In genomic region chr16:2019919-2020831, GRCh38 we compare ENCODE assay signal across 11 cellular contexts. TPM values are rescaled to one million over a fixed set of nuclear protein-coding genes. Genes with fewer than 3 reads are reported as not detected.
A peak's percentile ranks its signal among the peaks of the same experiment; 100 is the strongest.
DNase-seq lines count a peak whose midpoint lies in the region; ATAC-seq and TF ChIP-seq lines count a peak whose summit lies in the region.
"Had no signal": no experiment of that assay in that cellular context is flagged by ENCODE, and none has a peak within 500 bp of the region (broad histone marks: within the 10 kb centered on the region; RNA-seq: fewer than 3 reads in every experiment).

No MANE protein-coding gene starts in this region.

- no peaks in the 10 kb centered on the region for H3K36me3 ChIP-seq in cardiac muscle cell
- no peaks in the 10 kb centered on the region for H3K36me3 ChIP-seq in heart left ventricle
- no peaks in the 10 kb centered on the region for H3K36me3 ChIP-seq in iPS-20b (ENCODE audit: insufficient read depth, low read depth, low read length)
- no peaks in the 10 kb centered on the region for H3K36me3 ChIP-seq in urinary bladder (ENCODE audit: insufficient read depth)

- intact Hi-C loops in heart left ventricle (cut with DNase I): loop anchor here in 4 of 10 donors (5.0 to 10.0 kb wide), 5 partner anchors 32 to 132 kb away; no protein-coding TSS in a partner anchor
- intact Hi-C loops in activated T-helper 1 cell treated with anti-CD3 and anti-CD28 coated beads, Interleukin-12 subunit alpha, Interleukin-12 subunit beta, Interleukin-2, Interleukin-4 antibody, amounts not matched to agents 30 ng/mL and 10 ng/mL and 1 ng/mL, durations not matched to agents 14 hours and 24 hours and 36 hours (cut with micrococcal nuclease): loop anchor here (5.0 to 10.0 kb wide), 3 partner anchors 38 to 245 kb away; partner anchors contain the start of genes CASKIN1, GFER, NOXO1 and RNPS1

- DNase-seq in cardiac muscle cell (ENCODE audit: low read depth in 1 of 2, low spot score in 1 of 2) (peak in 1 of 2 donors; percentile 43), heart left ventricle (no peak), Ammon's horn (ENCODE audit: low spot score) (no peak)
- DNase-seq in activated T-helper 1 cell treated with anti-CD3 and anti-CD28 coated beads, Interleukin-12 subunit alpha, Interleukin-12 subunit beta, Interleukin-2, Interleukin-4 antibody, amounts not matched to agents 30 ng/mL and 10 ng/mL and 1 ng/mL, durations not matched to agents 14 hours and 24 hours and 36 hours (ENCODE audit: low spot score): no peak
- DNase-seq: CD8-positive, alpha-beta memory T cell; effector CD4-positive, alpha-beta T cell; NCI-H774 had no signal

- H3K36me3 Mint-ChIP-seq in activated T-helper 1 cell treated with anti-CD3 and anti-CD28 coated beads, Interleukin-12 subunit alpha, Interleukin-12 subunit beta, Interleukin-2, Interleukin-4 antibody, amounts not matched to agents 30 ng/mL and 10 ng/mL and 1 ng/mL, durations not matched to agents 14 hours and 24 hours and 36 hours (ENCODE audit: low read depth): no peaks in the 10 kb centered on the region
- H3K36me3 Mint-ChIP-seq: CD8-positive, alpha-beta memory T cell had no signal

- ATAC-seq in heart left ventricle (no peak), HG02938 (IDR thresholded peaks at IDR 0.05; ENCODE audit: unreplicated experiment) (no peak), GM21390 (IDR thresholded peaks at IDR 0.05; ENCODE audit: unreplicated experiment) (no peak)

- H3K4me1 ChIP-seq in cardiac muscle cell (ENCODE audit: low read depth) (peaks cover 12% of the 10 kb centered on the region), heart left ventricle (peaks cover 0 to 42% (median 30%) of the 10 kb centered on the region in 12 donors), iPS-20b (ENCODE audit: insufficient read depth, low read length) (no peaks in the 10 kb centered on the region; the same call in 1 of the 2 replicates), urinary bladder (ENCODE audit: insufficient read depth) (no peaks in the 10 kb centered on the region)

- peaks cover 16% of the 10 kb centered on the region for H3K4me1 Mint-ChIP-seq in activated T-helper 1 cell treated with anti-CD3 and anti-CD28 coated beads, Interleukin-12 subunit alpha, Interleukin-12 subunit beta, Interleukin-2, Interleukin-4 antibody, amounts not matched to agents 30 ng/mL and 10 ng/mL and 1 ng/mL, durations not matched to agents 14 hours and 24 hours and 36 hours (ENCODE audit: low read depth)

- H3K27ac ChIP-seq in cardiac muscle cell: no peak overlapping the region
- no peak overlapping the region for H3K27ac ChIP-seq in heart left ventricle
- no peak overlapping the region for H3K27ac ChIP-seq in iPS-20b (ENCODE audit: low read length)
- H3K27ac ChIP-seq in urinary bladder (ENCODE audit: low read depth): no peak overlapping the region

- H3K9me3 ChIP-seq in cardiac muscle cell (ENCODE audit: low read depth) (no peaks in the 10 kb centered on the region), heart left ventricle (no peaks in the 10 kb centered on the region), iPS-20b (ENCODE audit: insufficient read depth, low read depth, low read length) (no peaks in the 10 kb centered on the region)

- H3K27me3 ChIP-seq in cardiac muscle cell (peaks cover 44% of the 10 kb centered on the region), heart left ventricle (peaks cover 10 to 40% (median 30%) of the 10 kb centered on the region in 9 donors), iPS-20b (ENCODE audit: insufficient read depth, low read length) (peaks cover 70% of the 10 kb centered on the region)

- TF ChIP-seq POLR2A in heart left ventricle (IDR thresholded peaks at IDR 0.05): no peak

- TF ChIP-seq CTCF in cardiac muscle cell (IDR thresholded peaks at IDR 0.05; ENCODE audit: low read depth, low read length) (no peak), heart left ventricle (IDR thresholded peaks at IDR 0.05) (no peak)

- H3K27me3 Mint-ChIP-seq in activated T-helper 1 cell treated with anti-CD3 and anti-CD28 coated beads, Interleukin-12 subunit alpha, Interleukin-12 subunit beta, Interleukin-2, Interleukin-4 antibody, amounts not matched to agents 30 ng/mL and 10 ng/mL and 1 ng/mL, durations not matched to agents 14 hours and 24 hours and 36 hours (ENCODE audit: insufficient read depth): peaks cover 27% of the 10 kb centered on the region

- H3K4me3 Mint-ChIP-seq in activated T-helper 1 cell treated with anti-CD3 and anti-CD28 coated beads, Interleukin-12 subunit alpha, Interleukin-12 subunit beta, Interleukin-2, Interleukin-4 antibody, amounts not matched to agents 30 ng/mL and 10 ng/mL and 1 ng/mL, durations not matched to agents 14 hours and 24 hours and 36 hours: peak overlapping the region; percentile 42

- WGBS in heart left ventricle, 4 donors: 1 to 4% (median 1%) methylated on average over 35 to 96 of the region's 96 CpGs
- 1% methylated on average over 96 of the region's 96 CpGs for WGBS in urinary bladder

- peak overlapping the region; percentile 7 for H3K4me3 ChIP-seq in cardiac muscle cell
- peak overlapping the region in 4 of 12 donors; percentile 3 to 22 (median 16) for H3K4me3 ChIP-seq in heart left ventricle
- peak overlapping the region; percentile 50; the same call in 1 of the 2 replicates for H3K4me3 ChIP-seq in iPS-20b (ENCODE audit: low read length)
- H3K4me3 ChIP-seq in urinary bladder (ENCODE audit: low read depth, low read length): peak overlapping the region; percentile 19

- H3K9me3 Mint-ChIP-seq in activated T-helper 1 cell treated with anti-CD3 and anti-CD28 coated beads, Interleukin-12 subunit alpha, Interleukin-12 subunit beta, Interleukin-2, Interleukin-4 antibody, amounts not matched to agents 30 ng/mL and 10 ng/mL and 1 ng/mL, durations not matched to agents 14 hours and 24 hours and 36 hours: no peaks in the 10 kb centered on the region
- H3K9me3 Mint-ChIP-seq: CD8-positive, alpha-beta memory T cell had no signal

- H3K9ac ChIP-seq in iPS-20b (ENCODE audit: low read depth, low read length): no peak overlapping the region

- peak overlapping the region; percentile 52 for H3K27ac Mint-ChIP-seq in activated T-helper 1 cell treated with anti-CD3 and anti-CD28 coated beads, Interleukin-12 subunit alpha, Interleukin-12 subunit beta, Interleukin-2, Interleukin-4 antibody, amounts not matched to agents 30 ng/mL and 10 ng/mL and 1 ng/mL, durations not matched to agents 14 hours and 24 hours and 36 hours
- H3K27ac Mint-ChIP-seq: CD8-positive, alpha-beta memory T cell had no signal

RNA-seq across cellular contexts. Expression of gene NPW, which starts 0.6 kb away (rescaled TPM):
- total RNA-seq in cardiac muscle cell: 3.3 and 16.2 TPM in 2 replicates
- 13.4 and 38.6 TPM in 2 replicates for polyA plus RNA-seq in cardiac muscle cell
- under 1 TPM in 1 of 9 donors, not detected in 8; 0.69 TPM for total RNA-seq in heart left ventricle
- polyA plus RNA-seq in heart left ventricle: under 1 TPM in 1 of 2 donors, not detected in 1; 0.19 TPM
- 3.6 and 3.9 TPM in 2 replicates for total RNA-seq in activated T-helper 1 cell treated with anti-CD3 and anti-CD28 coated beads, Interleukin-12 subunit alpha, Interleukin-12 subunit beta, Interleukin-2, Interleukin-4 antibody, amounts not matched to agents 30 ng/mL and 10 ng/mL and 1 ng/mL, durations not matched to agents 14 hours and 24 hours and 36 hours
- total RNA-seq in urinary bladder: not detected
- polyA plus RNA-seq in urinary bladder: 0.08 TPM
- polyA plus RNA-seq: CD8-positive, alpha-beta memory T cell had no signal

RNA-seq across cellular contexts. Expression of gene NHERF2, which starts 6.5 kb away (rescaled TPM):
- 33.0 and 34.7 TPM in 2 replicates for total RNA-seq in cardiac muscle cell
- polyA plus RNA-seq in cardiac muscle cell: 37.4 and 50.7 TPM in 2 replicates
- 100 to 1,000 TPM; 124 to 496 (median 227) TPM for total RNA-seq in heart left ventricle
- 100 to 1,000 TPM; 213 to 396 TPM for polyA plus RNA-seq in heart left ventricle
- total RNA-seq in activated T-helper 1 cell treated with anti-CD3 and anti-CD28 coated beads, Interleukin-12 subunit alpha, Interleukin-12 subunit beta, Interleukin-2, Interleukin-4 antibody, amounts not matched to agents 30 ng/mL and 10 ng/mL and 1 ng/mL, durations not matched to agents 14 hours and 24 hours and 36 hours: 2.2 and 2.5 TPM in 2 replicates
- 25.9 TPM for total RNA-seq in urinary bladder
- polyA plus RNA-seq in urinary bladder: 111 TPM

RNA-seq across cellular contexts. Expression of gene ZNF598, which starts 10.6 kb away (rescaled TPM):
- total RNA-seq in cardiac muscle cell (35.6 and 50.4 TPM in 2 replicates), heart left ventricle (10 to 100 TPM; 10.9 to 47.4 (median 17.0) TPM), urinary bladder (6.3 TPM)
- polyA plus RNA-seq in cardiac muscle cell (28.8 and 34.5 TPM in 2 replicates), heart left ventricle (10 to 100 TPM in 1 of 2 donors, 1 to 10 TPM in 1; 9.4 to 33.8 TPM), urinary bladder (38.4 TPM)
- total RNA-seq in activated T-helper 1 cell treated with anti-CD3 and anti-CD28 coated beads, Interleukin-12 subunit alpha, Interleukin-12 subunit beta, Interleukin-2, Interleukin-4 antibody, amounts not matched to agents 30 ng/mL and 10 ng/mL and 1 ng/mL, durations not matched to agents 14 hours and 24 hours and 36 hours: 100 and 105 TPM in 2 replicates

RNA-seq across cellular contexts. Expression of gene NTHL1, which starts 27.5 kb away (rescaled TPM):
- total RNA-seq in cardiac muscle cell: 61.1 and 61.3 TPM in 2 replicates
- 51.3 and 62.7 TPM in 2 replicates for polyA plus RNA-seq in cardiac muscle cell
- total RNA-seq in heart left ventricle: 10 to 100 TPM in 7 of 9 donors, 1 to 10 TPM in 2; 9.0 to 25.0 (median 11.7) TPM
- polyA plus RNA-seq in heart left ventricle: 10 to 100 TPM; 13.1 to 32.3 TPM
- 50.0 and 52.7 TPM in 2 replicates for total RNA-seq in activated T-helper 1 cell treated with anti-CD3 and anti-CD28 coated beads, Interleukin-12 subunit alpha, Interleukin-12 subunit beta, Interleukin-2, Interleukin-4 antibody, amounts not matched to agents 30 ng/mL and 10 ng/mL and 1 ng/mL, durations not matched to agents 14 hours and 24 hours and 36 hours
- 13.7 TPM for total RNA-seq in urinary bladder
- 28.5 TPM for polyA plus RNA-seq in urinary bladder

RNA-seq across cellular contexts. Expression of gene TSC2, which starts 27.6 kb away (rescaled TPM):
- total RNA-seq in cardiac muscle cell (103 and 152 TPM in 2 replicates), heart left ventricle (10 to 100 TPM; 48.4 to 94.5 (median 70.4) TPM), urinary bladder (50.2 TPM)
- polyA plus RNA-seq in cardiac muscle cell (123 and 142 TPM in 2 replicates), heart left ventricle (10 to 100 TPM; 33.3 to 44.8 TPM), urinary bladder (55.9 TPM)
- total RNA-seq in activated T-helper 1 cell treated with anti-CD3 and anti-CD28 coated beads, Interleukin-12 subunit alpha, Interleukin-12 subunit beta, Interleukin-2, Interleukin-4 antibody, amounts not matched to agents 30 ng/mL and 10 ng/mL and 1 ng/mL, durations not matched to agents 14 hours and 24 hours and 36 hours: 96.4 and 111 TPM in 2 replicates
